ENCODE assay signal across 17 cellular contexts in genomic region chr1:51494138-51494830, GRCh38. TPM values are rescaled to one million over a fixed set of nuclear protein-coding genes. Genes with fewer than 3 reads are reported as not detected.
DNase-seq lines count a peak whose midpoint lies in the region; ATAC-seq and TF ChIP-seq lines count a peak whose summit lies in the region.
"Had no signal": no experiment of that assay in that cellular context is flagged by ENCODE, and none has a peak within 500 bp of the region (broad histone marks: within the 10 kb centered on the region; RNA-seq: fewer than 3 reads in every experiment).

No MANE protein-coding gene starts in this region.

- no peak for DNase-seq in stimulated activated naive CD8-positive, alpha-beta T cell treated with anti-CD3 and anti-CD28 coated beads, Interleukin-15, amount 100 ng/mL, for 72 hours
- no peak for DNase-seq in activated B cell treated with CpG ODN at 0.5 μM for 24 hours
- DNase-seq in naive B cell, result no peak
- no peak for DNase-seq in transverse colon
- no peak for DNase-seq in NCI-H146 treated with DMSO at 0.1 percent for 48 hours (lab: John Stamatoyannopoulos, UW; ENCODE audit: unreplicated experiment)
- DNase-seq in A172 (ENCODE audit: low spot score), result no peak
- no peak for DNase-seq in stimulated activated CD4-positive, alpha-beta T cell treated with anti-CD3 and anti-CD28 coated beads, Interleukin-4, amount 100 ng/mL, for 1 hour
- DNase-seq: activated gamma-delta T cell treated with Interleukin-2 at 50 U/mL for 16 hours, heart right ventricle, KG1, mesenchymal stem cell, NCI-H2029 treated with DMSO at 0.1 percent for 48 hours, stomach, T-helper 1 cell had no signal

- CTCF ChIA-PET in activated B cell treated with CpG ODN at 0.5 μM for 24 hours (lab: Charles Lee), result no interaction called here

- no peak overlapping the region for H3K4me3 Mint-ChIP-seq in stimulated activated naive CD8-positive, alpha-beta T cell treated with anti-CD3 and anti-CD28 coated beads, Interleukin-15, Interleukin-2, amounts not matched to agents 100 ng/mL and 50 ng/mL, for 24 hours
- no peak overlapping the region for H3K4me3 Mint-ChIP-seq in stimulated activated naive CD8-positive, alpha-beta T cell treated with anti-CD3 and anti-CD28 coated beads, Interleukin-15, amount 100 ng/mL, for 72 hours
- peak overlapping the region; percentile 13 for H3K4me3 Mint-ChIP-seq in activated B cell treated with CpG ODN at 0.5 μM for 24 hours
- peak overlapping the region in 5 of 8 donors; percentile 0 to 47 (median 37) for H3K4me3 Mint-ChIP-seq in naive B cell
- H3K4me3 Mint-ChIP-seq: neural crest cell had no signal

- no peaks in the 10 kb centered on the region for H3K9me3 ChIP-seq in transverse colon
- H3K9me3 ChIP-seq: heart right ventricle, stomach had no signal

- H3K27ac Mint-ChIP-seq in stimulated activated naive CD8-positive, alpha-beta T cell treated with anti-CD3 and anti-CD28 coated beads, Interleukin-15, Interleukin-2, amounts not matched to agents 100 ng/mL and 50 ng/mL, for 24 hours, result peak overlapping the region; percentile 50
- H3K27ac Mint-ChIP-seq in stimulated activated naive CD8-positive, alpha-beta T cell treated with anti-CD3 and anti-CD28 coated beads, Interleukin-15, amount 100 ng/mL, for 72 hours, result peak overlapping the region in 1 of 2 donors; percentile 38
- H3K27ac Mint-ChIP-seq in activated B cell treated with CpG ODN at 0.5 μM for 24 hours (peak overlapping the region; percentile 83), naive B cell (peak overlapping the region; percentile 30 to 87 (median 70))

- H3K36me3 ChIP-seq in transverse colon, result no peaks in the 10 kb centered on the region
- H3K36me3 ChIP-seq: stomach had no signal

- WGBS in transverse colon (ENCODE audit: low coverage in 1 of 2), 2 donors, result 60 to 64% methylated on average over 1 of the region's 1 CpG

- peak overlapping the region; percentile 34 to 61 (median 50) for H3K27ac ChIP-seq in transverse colon
- H3K27ac ChIP-seq: stomach had no signal

- no peak overlapping the region for H3K4me3 ChIP-seq in transverse colon
- H3K4me3 ChIP-seq: heart right ventricle, stomach had no signal

- POLR2A ChIA-PET in activated B cell treated with CpG ODN at 0.5 μM for 24 hours (lab: Charles Lee), result interaction anchor here (2.7 to 3.5 kb wide), 2 partner anchors 10 to 23 kb away, joined by 8 to 41 read pairs; partner anchors contain the start of gene EPS15

- H3K4me1 Mint-ChIP-seq in stimulated activated naive CD8-positive, alpha-beta T cell treated with anti-CD3 and anti-CD28 coated beads, Interleukin-15, Interleukin-2, amounts not matched to agents 100 ng/mL and 50 ng/mL, for 24 hours (ENCODE audit: low read depth), result peaks cover 73% of the 10 kb centered on the region
- H3K4me1 Mint-ChIP-seq in stimulated activated naive CD8-positive, alpha-beta T cell treated with anti-CD3 and anti-CD28 coated beads, Interleukin-15, amount 100 ng/mL, for 72 hours, result peaks cover 53% of the 10 kb centered on the region
- peaks cover 77% of the 10 kb centered on the region for H3K4me1 Mint-ChIP-seq in activated B cell treated with CpG ODN at 0.5 μM for 24 hours
- H3K4me1 Mint-ChIP-seq in naive B cell, result peaks cover 55 to 76% (median 62%) of the 10 kb centered on the region in 3 donors
- H3K4me1 Mint-ChIP-seq: neural crest cell had no signal

- H3K4me1 ChIP-seq in transverse colon, result peaks cover 29 to 63% (median 42%) of the 10 kb centered on the region in 4 donors

- peaks cover 7% of the 10 kb centered on the region for H3K9me3 Mint-ChIP-seq in stimulated activated naive CD8-positive, alpha-beta T cell treated with anti-CD3 and anti-CD28 coated beads, Interleukin-15, Interleukin-2, amounts not matched to agents 100 ng/mL and 50 ng/mL, for 24 hours
- peaks cover 5 to 7% of the 10 kb centered on the region in 2 donors for H3K9me3 Mint-ChIP-seq in stimulated activated naive CD8-positive, alpha-beta T cell treated with anti-CD3 and anti-CD28 coated beads, Interleukin-15, amount 100 ng/mL, for 72 hours
- H3K9me3 Mint-ChIP-seq in activated B cell treated with CpG ODN at 0.5 μM for 24 hours, result no peaks in the 10 kb centered on the region
- peaks cover 0 to 4% (median 0%) of the 10 kb centered on the region in 7 donors for H3K9me3 Mint-ChIP-seq in naive B cell

- no peaks in the 10 kb centered on the region for H3K27me3 Mint-ChIP-seq in stimulated activated naive CD8-positive, alpha-beta T cell treated with anti-CD3 and anti-CD28 coated beads, Interleukin-15, Interleukin-2, amounts not matched to agents 100 ng/mL and 50 ng/mL, for 24 hours
- no peaks in the 10 kb centered on the region for H3K27me3 Mint-ChIP-seq in stimulated activated naive CD8-positive, alpha-beta T cell treated with anti-CD3 and anti-CD28 coated beads, Interleukin-15, amount 100 ng/mL, for 72 hours
- H3K27me3 Mint-ChIP-seq in activated B cell treated with CpG ODN at 0.5 μM for 24 hours, result no peaks in the 10 kb centered on the region
- H3K27me3 Mint-ChIP-seq in naive B cell, result no peaks in the 10 kb centered on the region

- TF ChIP-seq POLR2A in transverse colon (IDR thresholded peaks at IDR 0.05), result no peak

- H3K36me3 Mint-ChIP-seq in stimulated activated naive CD8-positive, alpha-beta T cell treated with anti-CD3 and anti-CD28 coated beads, Interleukin-15, Interleukin-2, amounts not matched to agents 100 ng/mL and 50 ng/mL, for 24 hours (ENCODE audit: low read depth), result peaks cover 25% of the 10 kb centered on the region
- H3K36me3 Mint-ChIP-seq in activated B cell treated with CpG ODN at 0.5 μM for 24 hours (ENCODE audit: low read depth) (peaks cover 19% of the 10 kb centered on the region), naive B cell (no peaks in the 10 kb centered on the region)

- TF ChIP-seq CTCF in activated B cell treated with CpG ODN at 0.5 μM for 24 hours (IDR thresholded peaks at IDR 0.05) (no peak), transverse colon (IDR thresholded peaks at IDR 0.05) (no peak)

- TF ChIP-seq EP300 in transverse colon (IDR thresholded peaks at IDR 0.05; ENCODE audit: low read depth), result no peak

- no peak for ATAC-seq in stimulated activated naive CD8-positive, alpha-beta T cell treated with anti-CD3 and anti-CD28 coated beads, Interleukin-15, amount 100 ng/mL, for 72 hours
- ATAC-seq in activated B cell treated with CpG ODN at 0.5 μM for 24 hours (ENCODE audit: low read depth) (no peak), naive B cell (ENCODE audit: low read depth in 2 of 2) (no peak)
- ATAC-seq: Right ventricle myocardium inferior had no signal

- in situ Hi-C loops in transverse colon (cut with MboI; ENCODE audit: low pct_ligation_motif_present in 1 of 4, low pct_unique_long_range_greater_than_20kb in 1 of 4, low sequenced_read_pairs in 3 of 4), result no loop called here

- H3K27me3 ChIP-seq in transverse colon, result no peaks in the 10 kb centered on the region
- H3K27me3 ChIP-seq: heart right ventricle, stomach had no signal

- intact Hi-C loops in activated B cell treated with CpG ODN at 0.5 μM for 24 hours (cut with micrococcal nuclease), result loop anchor here (5.0 kb wide), 1 partner anchor 123 kb away; the partner anchor contains the start of gene OSBPL9
- intact Hi-C loops in transverse colon (cut with DNase I; ENCODE audit: low total_unique reads), result no loop called here

RNA-seq across cellular contexts. Expression of gene EPS15, which starts 24.8 kb away (rescaled TPM):
- total RNA-seq in activated B cell treated with CpG ODN at 0.5 μM for 24 hours (150 and 151 TPM in 2 replicates), transverse colon (10 to 100 TPM; 43.8 to 74.0 (median 59.9) TPM)
- polyA plus RNA-seq in naive B cell (ENCODE audit: low read depth in 6 of 6), result 10 to 100 TPM; 40.6 to 76.5 (median 67.9) TPM
- 28.2 and 35.1 TPM in 2 replicates for total RNA-seq in A172 (2014; rRNA removed; shearing (Covaris generic))

Comparison
In these comparisons a context has a peak if more than half of its experiments do, and no peak if none do; other contexts are left out.
1. H3K4me3 Mint-ChIP-seq: peak in activated B cell treated with CpG ODN at 0.5 μM for 24 hours (single experiment) and naive B cell (5 of 8); none in stimulated activated naive CD8-positive, alpha-beta T cell treated with anti-CD3 and anti-CD28 coated beads, Interleukin-15, Interleukin-2, amounts not matched to agents 100 ng/mL and 50 ng/mL, for 24 hours (single experiment) and stimulated activated naive CD8-positive, alpha-beta T cell treated with anti-CD3 and anti-CD28 coated beads, Interleukin-15, amount 100 ng/mL, for 72 hours (0 of 2).